Comparison of ENCODE assay signal across 8 cellular contexts in the genomic region with DNA sequence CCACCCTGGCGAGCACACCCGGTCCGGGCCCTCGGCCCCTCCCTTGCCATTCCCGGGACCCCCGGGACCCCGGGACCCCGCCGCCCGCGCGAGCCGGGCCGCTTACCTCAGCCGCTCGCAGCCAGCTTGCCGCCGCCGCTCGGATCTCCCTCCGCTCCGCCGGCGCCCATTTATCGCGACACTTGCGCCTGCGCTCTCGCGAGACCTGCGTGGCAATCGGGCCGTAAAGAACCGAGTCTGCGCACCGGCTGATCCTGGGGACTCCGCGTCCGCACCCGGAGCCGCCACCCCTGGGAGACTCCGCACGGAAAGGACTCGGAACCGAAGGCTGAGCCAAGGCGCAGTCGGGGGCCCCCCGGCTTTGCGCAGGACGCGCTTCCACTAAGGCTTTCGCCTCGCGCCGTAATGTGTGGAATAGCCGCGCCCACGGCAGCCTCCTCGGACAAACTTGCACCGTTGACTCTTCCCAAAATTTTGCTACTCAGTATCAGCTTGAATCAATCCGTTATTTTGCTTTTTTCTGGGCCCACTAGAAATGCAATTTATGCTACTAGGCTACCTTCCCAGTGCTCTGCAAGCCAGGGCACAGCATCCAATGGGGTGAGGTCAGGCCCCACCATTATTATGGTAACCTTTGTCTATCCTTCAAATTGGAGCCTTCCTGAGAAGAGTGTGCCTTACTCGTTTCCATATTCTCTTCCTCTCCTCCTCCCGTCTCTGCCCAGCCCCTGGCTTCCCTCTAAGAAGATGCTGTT. TPM values are rescaled to one million over a fixed set of nuclear protein-coding genes. Genes with fewer than 3 reads are reported as not detected.
DNase-seq lines count a peak whose midpoint lies in the region; ATAC-seq lines count a peak whose summit lies in the region.

Gene MAD1L1 (minus strand): TSS at position 180 of the 755 bp plus-strand sequence. CDS start 2,812 bp downstream, outside the sequence.

- peaks cover 20% of the 10 kb centered on the region for H3K4me1 Mint-ChIP-seq in activated T-helper 2 cell treated with anti-CD3 and anti-CD28 coated beads, Interferon-gamma antibody, Interleukin-2, Interleukin-4, amounts not matched to agents 10 μg/mL and 5 μg/mL and 100 μg/mL, durations not matched to agents 14 hours and 24 hours and 36 hours (ENCODE audit: low read depth)
- H3K4me1 Mint-ChIP-seq in natural killer cell treated with Interleukin-12 subunit alpha and Interleukin-12 subunit beta and Interleukin-15 and Interleukin-18, amount 100 ng/mL, for 72 hours (ENCODE audit: low read depth in 2 of 2), result peaks cover 14 to 25% of the 10 kb centered on the region in 2 donors

- no peaks in the 10 kb centered on the region for H3K27me3 Mint-ChIP-seq in activated T-helper 2 cell treated with anti-CD3 and anti-CD28 coated beads, Interferon-gamma antibody, Interleukin-2, Interleukin-4, amounts not matched to agents 10 μg/mL and 5 μg/mL and 100 μg/mL, durations not matched to agents 14 hours and 24 hours and 36 hours (ENCODE audit: low read depth)
- H3K27me3 Mint-ChIP-seq in natural killer cell treated with Interleukin-12 subunit alpha and Interleukin-12 subunit beta and Interleukin-15 and Interleukin-18, amount 100 ng/mL, for 72 hours, result no peaks in the 10 kb centered on the region

- ATAC-seq in GM21737 (IDR thresholded peaks at IDR 0.05; ENCODE audit: unreplicated experiment), result peak; percentile 61
- peak; percentile 92 to 94 for ATAC-seq in natural killer cell treated with Interleukin-12 subunit alpha and Interleukin-12 subunit beta and Interleukin-15 and Interleukin-18, amount 100 ng/mL, for 72 hours

- DNase-seq in DMS53 treated with DMSO at 0.1 percent for 48 hours (lab: John Stamatoyannopoulos, UW; ENCODE audit: unreplicated experiment) (peak; percentile 85), Kasumi-1 (lab: John Stamatoyannopoulos, UW) (peak; percentile 55 to 60), RPMI8226 (peak; percentile 95), fibroblast of peridontal ligament (ENCODE audit: extremely low read depth) (peak; percentile 88)
- peak; percentile 87 for DNase-seq in activated T-helper 2 cell treated with anti-CD3 and anti-CD28 coated beads, Interferon-gamma antibody, Interleukin-2, Interleukin-4, amounts not matched to agents 10 μg/mL and 5 μg/mL and 100 μg/mL, durations not matched to agents 14 hours and 24 hours and 36 hours (ENCODE audit: low spot score)
- DNase-seq in natural killer cell treated with Interleukin-12 subunit alpha and Interleukin-12 subunit beta and Interleukin-15 and Interleukin-18, amount 100 ng/mL, for 72 hours (ENCODE audit: low spot score), result peak; percentile 91
- DNase-seq in stimulated activated naive CD4-positive, alpha-beta T cell treated with Interleukin-2 at 50 U/mL for 16 hours (lab: John Stamatoyannopoulos, UW), result peak; percentile 85

- peak within 1 kb of the TSS; percentile 95 for H3K4me3 Mint-ChIP-seq in activated T-helper 2 cell treated with anti-CD3 and anti-CD28 coated beads, Interferon-gamma antibody, Interleukin-2, Interleukin-4, amounts not matched to agents 10 μg/mL and 5 μg/mL and 100 μg/mL, durations not matched to agents 14 hours and 24 hours and 36 hours (ENCODE audit: low read depth)
- H3K4me3 Mint-ChIP-seq in natural killer cell treated with Interleukin-12 subunit alpha and Interleukin-12 subunit beta and Interleukin-15 and Interleukin-18, amount 100 ng/mL, for 72 hours, result peak within 1 kb of the TSS; percentile 85

- no peaks in the 10 kb centered on the region for H3K9me3 Mint-ChIP-seq in activated T-helper 2 cell treated with anti-CD3 and anti-CD28 coated beads, Interferon-gamma antibody, Interleukin-2, Interleukin-4, amounts not matched to agents 10 μg/mL and 5 μg/mL and 100 μg/mL, durations not matched to agents 14 hours and 24 hours and 36 hours
- H3K9me3 Mint-ChIP-seq in natural killer cell treated with Interleukin-12 subunit alpha and Interleukin-12 subunit beta and Interleukin-15 and Interleukin-18, amount 100 ng/mL, for 72 hours, result no peaks in the 10 kb centered on the region

- H3K36me3 Mint-ChIP-seq in activated T-helper 2 cell treated with anti-CD3 and anti-CD28 coated beads, Interferon-gamma antibody, Interleukin-2, Interleukin-4, amounts not matched to agents 10 μg/mL and 5 μg/mL and 100 μg/mL, durations not matched to agents 14 hours and 24 hours and 36 hours (ENCODE audit: low read depth), result peaks cover 40% of the 10 kb centered on the region
- H3K36me3 Mint-ChIP-seq in natural killer cell treated with Interleukin-12 subunit alpha and Interleukin-12 subunit beta and Interleukin-15 and Interleukin-18, amount 100 ng/mL, for 72 hours, result peaks cover 8% of the 10 kb centered on the region

- peak within 1 kb of the TSS; percentile 79 for H3K27ac Mint-ChIP-seq in activated T-helper 2 cell treated with anti-CD3 and anti-CD28 coated beads, Interferon-gamma antibody, Interleukin-2, Interleukin-4, amounts not matched to agents 10 μg/mL and 5 μg/mL and 100 μg/mL, durations not matched to agents 14 hours and 24 hours and 36 hours
- H3K27ac Mint-ChIP-seq in natural killer cell treated with Interleukin-12 subunit alpha and Interleukin-12 subunit beta and Interleukin-15 and Interleukin-18, amount 100 ng/mL, for 72 hours, result peak within 1 kb of the TSS; percentile 50 to 91

- intact Hi-C loops in activated T-helper 2 cell treated with anti-CD3 and anti-CD28 coated beads, Interferon-gamma antibody, Interleukin-2, Interleukin-4, amounts not matched to agents 10 μg/mL and 5 μg/mL and 100 μg/mL, durations not matched to agents 14 hours and 24 hours and 36 hours (cut with micrococcal nuclease), result loop anchor here (1.0 kb wide), 1 partner anchor 9 kb away; the partner anchor contains the start of genes MRM2 and NUDT1

RNA-seq across cellular contexts. Expression of gene MAD1L1, which starts in this region (rescaled TPM):
- 52.3 and 55.0 TPM in 2 replicates for total RNA-seq in activated T-helper 2 cell treated with anti-CD3 and anti-CD28 coated beads, Interferon-gamma antibody, Interleukin-2, Interleukin-4, amounts not matched to agents 10 μg/mL and 5 μg/mL and 100 μg/mL, durations not matched to agents 14 hours and 24 hours and 36 hours
- 10 to 100 TPM; 39.5 to 79.4 TPM for total RNA-seq in natural killer cell treated with Interleukin-12 subunit alpha and Interleukin-12 subunit beta and Interleukin-15 and Interleukin-18, amount 100 ng/mL, for 72 hours

Comparison
In these comparisons a context has a peak if more than half of its experiments do, and no peak if none do; other contexts are left out.
1. Peak in every context shown above with its lines: DNase-seq and ATAC-seq.